In the genomic region with DNA sequence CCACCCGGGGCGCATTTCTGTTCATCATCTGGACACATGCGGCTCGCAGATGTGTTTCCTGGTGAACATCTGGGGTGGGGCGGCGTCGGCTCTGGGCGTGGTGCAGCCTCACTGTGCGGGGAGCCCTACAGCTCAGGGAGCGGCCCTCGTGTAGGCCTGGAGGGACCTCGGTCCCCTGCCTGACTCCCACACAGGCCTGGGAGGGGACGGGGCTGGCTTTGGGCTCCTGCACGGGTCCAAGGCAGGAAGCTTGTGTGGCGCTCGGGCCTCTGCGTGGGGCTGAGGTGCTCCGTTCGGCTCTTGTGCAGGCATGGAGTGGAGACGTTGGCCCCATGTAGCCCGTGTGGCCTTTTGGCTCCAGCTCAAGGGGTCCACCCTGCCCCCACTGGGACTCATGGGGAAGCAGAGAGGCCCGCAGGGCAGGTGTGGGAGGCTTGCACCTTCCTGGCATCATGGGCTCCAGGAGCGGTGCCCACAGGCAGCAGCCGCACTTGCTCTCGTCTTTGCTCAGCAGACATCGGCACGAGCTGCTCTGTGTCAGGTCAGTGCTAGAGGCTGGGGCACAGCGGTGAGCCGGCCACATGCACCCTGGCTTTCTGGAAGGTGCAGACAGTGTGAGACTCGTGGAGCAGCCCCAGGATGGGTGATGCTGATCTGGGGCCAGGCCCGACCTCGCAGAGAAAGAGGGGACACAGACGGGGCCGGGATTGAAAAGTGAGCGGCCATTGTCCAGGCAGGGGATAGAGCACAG, we compare ENCODE assay signal across 5 cellular contexts.
"Had no signal": no experiment of that assay in that cellular context is flagged by ENCODE, and none has a peak within 500 bp of the region (broad histone marks: within the 10 kb centered on the region; RNA-seq: fewer than 3 reads in every experiment).

No MANE protein-coding gene starts in this region.

- H3K4me3 ChIP-seq: GM23338, K562 had no signal

- H3K27ac Mint-ChIP-seq: GM23338, H9 had no signal

- H2AFZ ChIP-seq: GM23338 had no signal

- DNase-seq: H9, HCEC 1CT, IMR-90 had no signal

- H3K4me3 Mint-ChIP-seq: GM23338, H9 had no signal

- H3K4me2 ChIP-seq: GM23338 had no signal

- H3K4me1 Mint-ChIP-seq: GM23338, H9 had no signal

- ATAC-seq: GM23338, K562 had no signal
